8 cellular contexts compared by ENCODE assay signal in genomic region chr2:241703128-241703604, GRCh38. TPM values are rescaled to one million over a fixed set of nuclear protein-coding genes. Genes with fewer than 3 reads are reported as not detected.
DNase-seq lines count a peak whose midpoint lies in the region; ATAC-seq, FAIRE-seq and TF ChIP-seq lines count a peak whose summit lies in the region.

No MANE protein-coding gene starts in this region.

- no peak for TF ChIP-seq POLR2A in H1 (IDR thresholded peaks at IDR 0.05; ENCODE audit: control extremely low read depth in 1 of 2, low read depth in 2 of 2, low read length in 2 of 2)

- H3K27ac ChIP-seq in H1 (ENCODE audit: low read depth, low read length), result no peak overlapping the region
- peak overlapping the region; percentile 39 for H3K27ac ChIP-seq in neural cell (ENCODE audit: low read length)

- FAIRE-seq in H1 (lab: Jason Lieb, UNC), result no peak
- FAIRE-seq in GM19239 (lab: Jason Lieb, UNC), result no peak

- no peak overlapping the region for H3K56ac ChIP-seq in H1 (replicated peaks; ENCODE audit: insufficient read length, low read depth, low read length)

- H4K91ac ChIP-seq in H1 (replicated peaks; ENCODE audit: insufficient read length, low read length), result no peak overlapping the region

- peaks cover 2% of the 10 kb centered on the region; the same call in 1 of the 2 replicates for H3K23me2 ChIP-seq in H1 (ENCODE audit: low read depth, low read length)

- H4K20me1 ChIP-seq in H1 (replicated peaks in 1 of 2; ENCODE audit: control insufficient read depth in 1 of 2, insufficient read depth in 2 of 2, low read length in 2 of 2) (peaks cover 4 to 8% of the 10 kb centered on the region in 2 experiments), neural cell (ENCODE audit: insufficient read depth) (no peaks in the 10 kb centered on the region)

- no peak overlapping the region for H2BK15ac ChIP-seq in H1 (ENCODE audit: low read length)

- no peak overlapping the region for H4K5ac ChIP-seq in H1 (ENCODE audit: insufficient read length, low read depth, low read length)

- no peak overlapping the region for H3K14ac ChIP-seq in H1 (ENCODE audit: insufficient read length)

- H3K36me3 ChIP-seq in NT2/D1 (ENCODE audit: insufficient read depth, insufficient read length, low read length) (peaks cover 39% of the 10 kb centered on the region), H1 (ENCODE audit: control insufficient read depth in 2 of 4, insufficient read depth in 4 of 4, low read length in 3 of 4) (peaks cover 11 to 27% (median 20%) of the 10 kb centered on the region in 4 experiments), neural cell (ENCODE audit: insufficient read depth, low read length) (no peaks in the 10 kb centered on the region)

- H2BK20ac ChIP-seq in H1 (ENCODE audit: low read length), result no peak overlapping the region

- no peaks in the 10 kb centered on the region for H3F3A ChIP-seq in neural cell (ENCODE audit: insufficient read depth, low read length, poor library complexity, severe bottlenecking)

- peaks cover 5 to 19% of the 10 kb centered on the region in 2 experiments; a peak in 3 of 4 replicates for H3K79me2 ChIP-seq in H1 (ENCODE audit: control insufficient read depth in 1 of 2, insufficient read depth in 2 of 2, low read length in 2 of 2)
- peaks cover 8% of the 10 kb centered on the region for H3K79me2 ChIP-seq in neural cell (replicated peaks; ENCODE audit: insufficient read depth, low read length)

- H4K8ac ChIP-seq in H1 (ENCODE audit: extremely low read depth, insufficient read depth, low read length), result peak overlapping the region; percentile 38; the same call in 1 of the 2 replicates

- H2AK5ac ChIP-seq in H1 (ENCODE audit: low read depth, low read length), result no peak overlapping the region

- no peak overlapping the region for H3K4ac ChIP-seq in H1 (replicated peaks; ENCODE audit: insufficient read length, low read depth, low read length)

- peaks cover 5% of the 10 kb centered on the region; the same call in 1 of the 2 replicates for H3K79me1 ChIP-seq in H1 (ENCODE audit: low read depth, low read length)

- TF ChIP-seq RAD21 in H1 (IDR thresholded peaks at IDR 0.05 in 1 of 2, conservative IDR thresholded peaks at IDR 0.05 in 1 of 2; ENCODE audit: low read depth in 2 of 2, low read length in 2 of 2), result no peak
- TF ChIP-seq RAD21 in neural cell (conservative IDR thresholded peaks at IDR 0.05), result no peak

- TF ChIP-seq EP300 in H1 (IDR thresholded peaks at IDR 0.05; ENCODE audit: borderline replicate concordance in 1 of 2, low read depth in 2 of 2, low read length in 2 of 2) (no peak), neural cell (conservative IDR thresholded peaks at IDR 0.05; ENCODE audit: poor library complexity, severe bottlenecking) (no peak)

- H2AFZ ChIP-seq in H1 (ENCODE audit: low read length) (no peak overlapping the region), neural cell (ENCODE audit: low read depth, low read length) (peak overlapping the region; percentile 52)

- intact Hi-C loops in sciatic nerve (cut with DNase I), result no loop called here

- H3K9ac ChIP-seq in NT2/D1 (ENCODE audit: insufficient read length, low read depth), result peak overlapping the region; percentile 94
- H3K9ac ChIP-seq in H1 (replicated peaks in 1 of 4; ENCODE audit: extremely low read depth in 1 of 4, low read depth in 3 of 4, low read length in 3 of 4), result peak overlapping the region in 3 of 4 experiments; percentile 2 to 57 (median 51); a peak in 5 of 7 replicates
- peak overlapping the region; percentile 69 for H3K9ac ChIP-seq in neural cell (ENCODE audit: low read length)

- H3K27me3 ChIP-seq in NT2/D1 (ENCODE audit: insufficient read depth, insufficient read length), result no peaks in the 10 kb centered on the region
- H3K27me3 ChIP-seq in H1 (replicated peaks in 1 of 4; ENCODE audit: control insufficient read depth in 3 of 4, extremely low read depth in 1 of 4, insufficient read depth in 3 of 4, low read length in 3 of 4), result no peaks in the 10 kb centered on the region
- no peaks in the 10 kb centered on the region for H3K27me3 ChIP-seq in neural cell (ENCODE audit: insufficient read depth, low read depth, low read length)

- TF ChIP-seq CTCF in GM12864 (IDR thresholded peaks at IDR 0.05; ENCODE audit: low read depth, low read length, missing control alignments), result no peak
- TF ChIP-seq CTCF in H1 (IDR thresholded peaks at IDR 0.05; ENCODE audit: control extremely low read depth in 1 of 3, insufficient read depth in 1 of 3, low read depth in 1 of 3, low read length in 3 of 3), result no peak
- no peak for TF ChIP-seq CTCF in neural cell (IDR thresholded peaks at IDR 0.05; ENCODE audit: poor library complexity, severe bottlenecking)

- H3K4me3 ChIP-seq in GM12864 (ENCODE audit: low read depth, low read length) (peak overlapping the region; percentile 75), NT2/D1 (ENCODE audit: insufficient read length, low read depth) (peak overlapping the region; percentile 78), H1 (ENCODE audit: extremely low read depth in 1 of 4, insufficient read depth in 2 of 4, low read depth in 3 of 4, low read length in 4 of 4) (peak overlapping the region; percentile 68 to 95 (median 78)), neural cell (ENCODE audit: low read length) (peak overlapping the region; percentile 82)

- H2BK5ac ChIP-seq in H1 (ENCODE audit: low read depth, low read length), result no peak overlapping the region

- H3K4me1 ChIP-seq in NT2/D1 (ENCODE audit: insufficient read depth, insufficient read length) (peaks cover 11% of the 10 kb centered on the region), H1 (replicated peaks in 1 of 4; ENCODE audit: control insufficient read depth in 3 of 4, insufficient read depth in 4 of 4, low read length in 3 of 4) (peaks cover 0 to 5% (median 3%) of the 10 kb centered on the region in 4 experiments; a peak in 4 of 7 replicates)

- POLR2A ChIA-PET in H1 (lab: Charles Lee; ENCODE audit: partially characterized antibody), result interaction anchor here (1.0 to 11.2 kb wide), 9 partner anchors 10 to 107 kb away, joined by 3 to 265 read pairs (median 4); partner anchors contain the start of genes D2HGDH, DTYMK and NEU4

- H3K9me2 ChIP-seq in neural cell (ENCODE audit: insufficient read depth, low read length), result no peaks in the 10 kb centered on the region

- no peak for DNase-seq in GM12864 (ENCODE audit: low read depth)
- DNase-seq in NT2/D1 (ENCODE audit: low read depth, low spot score), result no peak
- no peak for DNase-seq in H1 (ENCODE audit: low read depth in 1 of 2, low spot score in 2 of 2)
- DNase-seq in sciatic nerve (ENCODE audit: low spot score), result no peak
- no peak for DNase-seq in glomerular visceral epithelial cell (ENCODE audit: extremely low spot score)
- no peak for DNase-seq in GM19239 (ENCODE audit: insufficient read length, low spot score)
- no peak for DNase-seq in SIG-M5 treated with dmso at 0.1 percent for 504 hours (lab: John Stamatoyannopoulos, UW; ENCODE audit: unreplicated experiment)

- peak overlapping the region; percentile 63 to 79 for H3K4me2 ChIP-seq in H1 (ENCODE audit: insufficient read depth in 1 of 2, low read depth in 2 of 2, low read length in 2 of 2)
- H3K4me2 ChIP-seq in neural cell (ENCODE audit: low read length), result peak overlapping the region; percentile 69

- no peak for ATAC-seq in sciatic nerve

- H3K18ac ChIP-seq in H1 (ENCODE audit: extremely low read depth, low read length), result peak overlapping the region; percentile 32; the same call in 1 of the 2 replicates

- H3K23ac ChIP-seq in H1 (ENCODE audit: insufficient read length), result no peak overlapping the region

- CTCF ChIA-PET in H1 (lab: Charles Lee; ENCODE audit: partially characterized antibody), result interaction anchor here (0.6 to 2.6 kb wide), 12 partner anchors 10 to 540 kb away, joined by 3 to 11 read pairs (median 4); partner anchors contain the start of gene DTYMK

- no peak overlapping the region for H2BK120ac ChIP-seq in H1 (replicated peaks; ENCODE audit: low read depth, low read length)

- no peak overlapping the region for H2BK12ac ChIP-seq in H1 (ENCODE audit: low read depth, low read length)

- 74% methylated on average over 7 of the region's 7 CpGs; no CpG with 5 or more reads in 1 of the 2 experiments for WGBS in H1 (ENCODE audit: extremely low coverage in 1 of 2, insufficient coverage in 1 of 2, insufficient read length in 1 of 2, insufficient replicate concordance in 2 of 2, low coverage in 1 of 2, low lambda C conversion rate in 2 of 2, missing lambda C conversion rate in 1 of 2), 2 experiments

- H3K9me3 ChIP-seq in NT2/D1 (ENCODE audit: insufficient read depth, low read length) (peaks cover 16% of the 10 kb centered on the region), H1 (ENCODE audit: insufficient read depth in 2 of 2, low read depth in 1 of 2, low read length in 1 of 2) (no peaks in the 10 kb centered on the region), neural cell (ENCODE audit: low read length) (no peaks in the 10 kb centered on the region)

RNA-seq across cellular contexts. Expression of gene ING5, which starts 1.3 kb away (rescaled TPM):
- 47.4 and 49.7 TPM in 2 replicates for total RNA-seq in H1 (2021; fragmentation: NEBNext Ultra II Directional; extraction: Animal tissue kit (Norgen Biotek cat#: 25700))
- polyA plus RNA-seq in H1 (2011; rRNA removed) (41.5 and 42.5 TPM in 2 replicates), neural cell (22.8 and 33.9 TPM in 2 replicates)
- polyA plus RNA-seq in H1 (2011; cell fraction: cytosol; rRNA removed), result 44.1 TPM
- polyA plus RNA-seq in H1 (2011; cell fraction: nucleus; rRNA removed), result 91.5 TPM
- 33.8 to 49.1 TPM (median 39.8 TPM) in 4 replicates for polyA plus RNA-seq in H1 (2012, experiment 1 of 2)
- polyA plus RNA-seq in H1 (2012, experiment 2 of 2), result 14.9 TPM
- 22.2 TPM for polyA plus RNA-seq in H1 (2013, experiment 1 of 2)
- 20.1 TPM for polyA plus RNA-seq in H1 (2013, experiment 2 of 2)
- 52.8 and 60.2 TPM in 2 replicates for polyA minus RNA-seq in H1 (2011; rRNA and poly(A)+ RNA removed)
- polyA minus RNA-seq in H1 (2011; cell fraction: cytosol; rRNA and poly(A)+ RNA removed), result 26.1 TPM
- polyA minus RNA-seq in H1 (2011; cell fraction: nucleus; rRNA and poly(A)+ RNA removed), result 42.9 TPM
- 21.6 and 29.5 TPM in 2 replicates for polyA minus RNA-seq in neural cell
- 46.1 TPM for total RNA-seq in sciatic nerve

RNA-seq across cellular contexts. Expression of gene DTYMK, which starts 16.6 kb away (rescaled TPM):
- 69.9 and 70.5 TPM in 2 replicates for total RNA-seq in H1 (2021; fragmentation: NEBNext Ultra II Directional; extraction: Animal tissue kit (Norgen Biotek cat#: 25700))
- polyA plus RNA-seq in H1 (2011; rRNA removed) (58.3 and 82.3 TPM in 2 replicates), neural cell (33.5 and 42.2 TPM in 2 replicates)
- 74.7 TPM for polyA plus RNA-seq in H1 (2011; cell fraction: cytosol; rRNA removed)
- 77.7 TPM for polyA plus RNA-seq in H1 (2011; cell fraction: nucleus; rRNA removed)
- 60.0 to 66.8 TPM (median 63.3 TPM) in 4 replicates for polyA plus RNA-seq in H1 (2012, experiment 1 of 2)
- polyA plus RNA-seq in H1 (2012, experiment 2 of 2), result 92.7 TPM
- polyA plus RNA-seq in H1 (2013, experiment 1 of 2), result 60.0 TPM
- polyA plus RNA-seq in H1 (2013, experiment 2 of 2), result 59.1 TPM
- polyA minus RNA-seq in H1 (2011; rRNA and poly(A)+ RNA removed), result 19.6 and 25.7 TPM in 2 replicates
- polyA minus RNA-seq in H1 (2011; cell fraction: cytosol; rRNA and poly(A)+ RNA removed), result 31.5 TPM
- polyA minus RNA-seq in H1 (2011; cell fraction: nucleus; rRNA and poly(A)+ RNA removed), result 21.3 TPM
- 10.2 and 10.4 TPM in 2 replicates for polyA minus RNA-seq in neural cell
- total RNA-seq in sciatic nerve, result 15.6 TPM

RNA-seq across cellular contexts. Expression of gene D2HGDH, which starts 31.3 kb away (rescaled TPM):
- 8.1 and 8.3 TPM in 2 replicates for total RNA-seq in H1 (2021; fragmentation: NEBNext Ultra II Directional; extraction: Animal tissue kit (Norgen Biotek cat#: 25700))
- polyA plus RNA-seq in H1 (2011; rRNA removed) (3.4 and 9.8 TPM in 2 replicates), neural cell (12.6 and 16.0 TPM in 2 replicates)
- 7.6 TPM for polyA plus RNA-seq in H1 (2011; cell fraction: cytosol; rRNA removed)
- 34.5 TPM for polyA plus RNA-seq in H1 (2011; cell fraction: nucleus; rRNA removed)
- 7.6 to 12.7 TPM (median 8.9 TPM) in 4 replicates for polyA plus RNA-seq in H1 (2012, experiment 1 of 2)
- 3.3 TPM for polyA plus RNA-seq in H1 (2012, experiment 2 of 2)
- 4.2 TPM for polyA plus RNA-seq in H1 (2013, experiment 1 of 2)
- 3.3 TPM for polyA plus RNA-seq in H1 (2013, experiment 2 of 2)
- polyA minus RNA-seq in H1 (2011; rRNA and poly(A)+ RNA removed), result 5.0 and 7.3 TPM in 2 replicates
- polyA minus RNA-seq in H1 (2011; cell fraction: cytosol; rRNA and poly(A)+ RNA removed), result 10.3 TPM
- 19.0 TPM for polyA minus RNA-seq in H1 (2011; cell fraction: nucleus; rRNA and poly(A)+ RNA removed)
- polyA minus RNA-seq in neural cell, result 5.7 and 7.1 TPM in 2 replicates
- total RNA-seq in sciatic nerve, result 34.0 TPM
